ENCODE assay signal across 1 cellular context in genomic region chr7:43164757-43165156, GRCh38.
TF ChIP-seq lines count a peak whose summit lies in the region.

No MANE protein-coding gene starts in this region.

TF ChIP-seq in WTC11, 78 proteins besides CTCF, POLR2A, EP300 and RAD21 (continued from another document):
- TF ChIP-seq AFF4 (CRISPR knock-in tag; IDR thresholded peaks at IDR 0.05; ENCODE audit: borderline replicate concordance), result no peak
- no peak for TF ChIP-seq NFE2L1 (CRISPR knock-in tag; IDR thresholded peaks at IDR 0.05)
- TF ChIP-seq ZNF423 (CRISPR knock-in tag; IDR thresholded peaks at IDR 0.05), result no peak
- no peak for TF ChIP-seq E2F5 (CRISPR knock-in tag; IDR thresholded peaks at IDR 0.05)
- TF ChIP-seq SOX15 (CRISPR knock-in tag; IDR thresholded peaks at IDR 0.05), result no peak
- no peak for TF ChIP-seq PRDM15 (CRISPR knock-in tag; IDR thresholded peaks at IDR 0.05)
